17 cellular contexts compared by ENCODE assay signal in genomic region chr1:20367626-20368025, GRCh38.
DNase-seq lines count a peak whose midpoint lies in the region; ATAC-seq and TF ChIP-seq lines count a peak whose summit lies in the region.
"Had no signal": no experiment of that assay in that cellular context is flagged by ENCODE, and none has a peak within 500 bp of the region (broad histone marks: within the 10 kb centered on the region; RNA-seq: fewer than 3 reads in every experiment).

No MANE protein-coding gene starts in this region.

- WGBS in thyroid gland, 2 donors, result 23% methylated on average over 8 to 10 of the region's 10 CpGs

- H3K27ac ChIP-seq in VCaP (peak overlapping the region; percentile 91), thyroid gland (no peak overlapping the region)
- H3K27ac ChIP-seq: Peyer's patch had no signal

- H3K4me3 ChIP-seq in thyroid gland (replicated peaks in 1 of 3), result no peak overlapping the region

- no peaks in the 10 kb centered on the region for H3K9me3 Mint-ChIP-seq in activated naive CD4-positive, alpha-beta T cell treated with anti-CD3 and anti-CD28 coated beads, Interleukin-2, amount 50 U/mL, for 24 hours

- peaks cover 0 to 14% of the 10 kb centered on the region in 2 donors for H3K4me1 ChIP-seq in thyroid gland

- H3K4me3 Mint-ChIP-seq in activated naive CD4-positive, alpha-beta T cell treated with anti-CD3 and anti-CD28 coated beads, Interleukin-2, amount 50 U/mL, for 24 hours, result peak overlapping the region; percentile 59

- ATAC-seq in HG02973 (IDR thresholded peaks at IDR 0.05; ENCODE audit: unreplicated experiment), result no peak
- ATAC-seq in GM21515 (IDR thresholded peaks at IDR 0.05; ENCODE audit: unreplicated experiment), result no peak

- H3K4me1 Mint-ChIP-seq in activated naive CD4-positive, alpha-beta T cell treated with anti-CD3 and anti-CD28 coated beads, Interleukin-2, amount 50 U/mL, for 24 hours, result peaks cover 8% of the 10 kb centered on the region

- no peaks in the 10 kb centered on the region for H3K9me3 ChIP-seq in thyroid gland
- H3K9me3 ChIP-seq: Peyer's patch had no signal

- TF ChIP-seq POLR2A in thyroid gland (IDR thresholded peaks at IDR 0.05), result no peak

- H3K27me3 ChIP-seq in thyroid gland, result peaks cover 6% of the 10 kb centered on the region

- TF ChIP-seq CTCF in VCaP (conservative IDR thresholded peaks at IDR 0.05) (no peak), thyroid gland (IDR thresholded peaks at IDR 0.05) (no peak)

- H3K27ac Mint-ChIP-seq in activated naive CD4-positive, alpha-beta T cell treated with anti-CD3 and anti-CD28 coated beads, Interleukin-2, amount 50 U/mL, for 24 hours, result no peak overlapping the region

- no peaks in the 10 kb centered on the region for H3K36me3 Mint-ChIP-seq in activated naive CD4-positive, alpha-beta T cell treated with anti-CD3 and anti-CD28 coated beads, Interleukin-2, amount 50 U/mL, for 24 hours

- no peaks in the 10 kb centered on the region for H3K36me3 ChIP-seq in thyroid gland
- H3K36me3 ChIP-seq: Peyer's patch had no signal

- no peak for DNase-seq in activated naive CD4-positive, alpha-beta T cell treated with Interleukin-2 at 50 U/mL for 16 hours
- peak; percentile 78 for DNase-seq in left kidney (ENCODE audit: low read depth, low spot score)
- peak; percentile 59 to 75 for DNase-seq in thyroid gland
- DNase-seq in AG08395 (ENCODE audit: low spot score), result no peak
- DNase-seq: AML-193, DND-41, GDM1, GOT3, NCI-H1694 treated with DMSO at 0.1 percent for 48 hours, NCI-H446, NCI-H748 treated with DMSO at 0.1 percent for 48 hours, SHP77 had no signal

- intact Hi-C loops in thyroid gland (cut with DNase I), result no loop called here

- peaks cover 37% of the 10 kb centered on the region for H3K27me3 Mint-ChIP-seq in activated naive CD4-positive, alpha-beta T cell treated with anti-CD3 and anti-CD28 coated beads, Interleukin-2, amount 50 U/mL, for 24 hours

Comparison
In these comparisons a context has a peak if more than half of its experiments do, and no peak if none do; other contexts are left out.
1. DNase-seq: peak in left kidney (single experiment) and thyroid gland (2 of 2); none in activated naive CD4-positive, alpha-beta T cell treated with Interleukin-2 at 50 U/mL for 16 hours (single experiment) and AG08395 (single experiment).